25 cellular contexts compared by ENCODE assay signal in the genomic region with DNA sequence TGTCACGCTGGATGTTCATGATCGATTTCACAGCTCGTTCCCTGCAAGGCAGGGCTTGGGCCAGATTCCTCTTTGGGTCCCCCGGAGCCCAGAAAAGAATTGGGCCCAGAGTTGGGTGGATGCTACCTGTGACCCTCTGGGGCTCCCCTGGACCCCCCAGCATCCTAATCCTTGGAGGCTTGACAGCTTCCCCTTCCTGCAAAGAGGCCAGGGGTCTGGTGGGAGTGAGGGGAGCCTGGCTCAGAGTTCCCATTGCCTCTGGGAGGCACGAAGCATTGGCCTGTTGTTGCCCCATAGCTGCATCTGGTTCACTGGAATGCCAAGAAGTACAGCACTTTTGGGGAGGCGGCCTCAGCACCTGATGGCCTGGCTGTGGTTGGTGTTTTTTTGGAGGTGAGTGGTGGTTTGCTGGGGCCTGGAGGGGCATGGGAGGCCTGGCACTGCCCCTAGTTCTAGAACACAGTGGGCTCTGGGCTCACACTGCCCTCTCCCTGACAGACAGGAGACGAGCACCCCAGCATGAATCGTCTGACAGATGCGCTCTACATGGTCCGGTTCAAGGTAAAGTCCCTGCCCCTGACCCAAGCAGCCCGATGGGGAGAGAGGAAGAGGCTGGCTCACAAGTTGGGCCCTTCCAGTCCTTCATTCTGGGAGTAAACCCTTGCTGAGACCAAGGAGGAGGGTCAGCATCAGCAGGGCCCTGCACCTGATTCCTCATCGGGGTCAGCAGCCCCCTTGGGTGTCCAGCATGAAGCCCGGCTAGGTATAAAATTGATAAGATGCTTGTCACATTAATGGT. TPM values are rescaled to one million over a fixed set of nuclear protein-coding genes. Genes with fewer than 3 reads are reported as not detected.
"Had no signal": no experiment of that assay in that cellular context is flagged by ENCODE, and none has a peak within 500 bp of the region (broad histone marks: within the 10 kb centered on the region; RNA-seq: fewer than 3 reads in every experiment).

No MANE protein-coding gene starts in this region.

- H3K36me3 ChIP-seq: ascending aorta, MG63 had no signal

- H3K36me3 Mint-ChIP-seq: activated naive CD4-positive, alpha-beta T cell treated with anti-CD3 and anti-CD28 coated beads, Interleukin-2, amount 50 U/mL, for 24 hours; T-cell had no signal

- H3K27ac ChIP-seq: ascending aorta, body of pancreas had no signal

- H3K4me3 Mint-ChIP-seq: activated CD4-positive, alpha-beta memory T cell treated with anti-CD3 and anti-CD28 coated beads, Interleukin-2, amount 10 ng/mL, durations not matched to agents 7 days and 5 days; activated naive CD4-positive, alpha-beta T cell treated with anti-CD3 and anti-CD28 coated beads, Interleukin-2, amount 50 U/mL, for 24 hours; T-cell had no signal

- H3K27me3 ChIP-seq: ascending aorta, body of pancreas, MG63 had no signal

- ATAC-seq: body of pancreas, PC-3, T-cell had no signal

- H3K4me1 ChIP-seq: ascending aorta, body of pancreas had no signal

- H3K4me3 ChIP-seq: ascending aorta, body of pancreas, MG63 had no signal

- H3K27ac Mint-ChIP-seq: activated CD4-positive, alpha-beta memory T cell treated with anti-CD3 and anti-CD28 coated beads, Interleukin-2, amount 10 ng/mL, durations not matched to agents 7 days and 5 days; activated naive CD4-positive, alpha-beta T cell treated with anti-CD3 and anti-CD28 coated beads, Interleukin-2, amount 50 U/mL, for 24 hours; activated T-helper 2 cell treated with anti-CD3 and anti-CD28 coated beads, Interferon-gamma antibody, Interleukin-2, Interleukin-4, amounts not matched to agents 10 μg/mL and 5 μg/mL and 100 μg/mL, durations not matched to agents 14 hours and 24 hours and 36 hours; T-cell had no signal

- DNase-seq: activated CD4-positive, alpha-beta memory T cell treated with anti-CD3 and anti-CD28 coated beads, Interleukin-2, amount 10 ng/mL, durations not matched to agents 7 days and 5 days; activated CD4-positive, alpha-beta T cell treated with anti-CD3 and anti-CD28 coated beads, Interleukin-2, amount 50 U/mL, for 1 hour; activated CD4-positive, CD25-positive, alpha-beta regulatory T cell; activated gamma-delta T cell treated with Interleukin-2 at 50 U/mL for 16 hours; activated T-cell treated with anti-CD3 and anti-CD28 coated beads for 4 hours; activated T-cell treated with anti-CD3 and anti-CD28 coated beads, Interleukin-2, amount 50 U/mL, for 48 hours; body of pancreas; central memory CD4-positive, alpha-beta T cell; MG63; NCI-H1105; NCI-H1436; NCI-H1694 treated with DMSO at 0.1 percent for 48 hours; NCI-H2029 treated with DMSO at 0.1 percent for 48 hours; NCI-H524; PC-3; SHP77 treated with DMSO at 0.1 percent for 48 hours; T-cell; T-helper 2 cell; T1000 had no signal

- H3K9me3 ChIP-seq: ascending aorta, body of pancreas, MG63 had no signal

- H3K9me3 Mint-ChIP-seq: activated CD4-positive, alpha-beta memory T cell treated with anti-CD3 and anti-CD28 coated beads, Interleukin-2, amount 10 ng/mL, durations not matched to agents 7 days and 5 days; activated naive CD4-positive, alpha-beta T cell treated with anti-CD3 and anti-CD28 coated beads, Interleukin-2, amount 50 U/mL, for 24 hours; activated T-helper 2 cell treated with anti-CD3 and anti-CD28 coated beads, Interferon-gamma antibody, Interleukin-2, Interleukin-4, amounts not matched to agents 10 μg/mL and 5 μg/mL and 100 μg/mL, durations not matched to agents 14 hours and 24 hours and 36 hours; T-cell had no signal

- H3K4me1 Mint-ChIP-seq: activated naive CD4-positive, alpha-beta T cell treated with anti-CD3 and anti-CD28 coated beads, Interleukin-2, amount 50 U/mL, for 24 hours; T-cell had no signal

RNA-seq across cellular contexts. Expression of a gene that starts 7.2 kb away (rescaled TPM):
- total RNA-seq: activated CD8-positive, alpha-beta memory T cell treated with anti-CD3 and anti-CD28 coated beads for 36 hours; ascending aorta; body of pancreas; bronchial epithelial cell; PC-3; SK-MEL-5; T-cell had no signal

RNA-seq across cellular contexts. Expression of a gene that starts 50.0 kb away (rescaled TPM):
- total RNA-seq: ascending aorta, body of pancreas, PC-3, SK-MEL-5 had no signal
